Comparison of ENCODE assay signal across 1 cellular context in the genomic region with DNA sequence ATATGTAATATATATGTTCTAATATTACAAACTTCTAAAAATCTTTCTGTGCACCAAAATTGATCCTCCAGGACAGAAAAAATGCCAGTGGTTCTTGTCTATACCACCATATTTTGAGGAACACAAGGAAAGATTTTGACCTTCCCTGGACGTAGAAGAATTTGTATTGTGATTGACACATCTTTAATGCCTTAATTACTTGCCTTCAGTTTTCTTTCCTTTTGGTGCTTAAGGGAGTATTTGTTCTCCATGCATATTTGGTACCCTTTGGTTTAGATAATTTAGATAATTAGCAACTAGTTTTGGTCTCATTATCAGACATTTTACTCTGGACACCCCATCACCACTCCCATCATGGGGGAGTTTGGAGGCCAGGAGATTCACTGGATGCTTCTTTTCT.
TF ChIP-seq lines count a peak whose summit lies in the region.

No MANE protein-coding gene starts in this region.

TF ChIP-seq in WTC11, 78 proteins besides CTCF, POLR2A, EP300 and RAD21 (continued from another document):
- TF ChIP-seq, protein P1, sequence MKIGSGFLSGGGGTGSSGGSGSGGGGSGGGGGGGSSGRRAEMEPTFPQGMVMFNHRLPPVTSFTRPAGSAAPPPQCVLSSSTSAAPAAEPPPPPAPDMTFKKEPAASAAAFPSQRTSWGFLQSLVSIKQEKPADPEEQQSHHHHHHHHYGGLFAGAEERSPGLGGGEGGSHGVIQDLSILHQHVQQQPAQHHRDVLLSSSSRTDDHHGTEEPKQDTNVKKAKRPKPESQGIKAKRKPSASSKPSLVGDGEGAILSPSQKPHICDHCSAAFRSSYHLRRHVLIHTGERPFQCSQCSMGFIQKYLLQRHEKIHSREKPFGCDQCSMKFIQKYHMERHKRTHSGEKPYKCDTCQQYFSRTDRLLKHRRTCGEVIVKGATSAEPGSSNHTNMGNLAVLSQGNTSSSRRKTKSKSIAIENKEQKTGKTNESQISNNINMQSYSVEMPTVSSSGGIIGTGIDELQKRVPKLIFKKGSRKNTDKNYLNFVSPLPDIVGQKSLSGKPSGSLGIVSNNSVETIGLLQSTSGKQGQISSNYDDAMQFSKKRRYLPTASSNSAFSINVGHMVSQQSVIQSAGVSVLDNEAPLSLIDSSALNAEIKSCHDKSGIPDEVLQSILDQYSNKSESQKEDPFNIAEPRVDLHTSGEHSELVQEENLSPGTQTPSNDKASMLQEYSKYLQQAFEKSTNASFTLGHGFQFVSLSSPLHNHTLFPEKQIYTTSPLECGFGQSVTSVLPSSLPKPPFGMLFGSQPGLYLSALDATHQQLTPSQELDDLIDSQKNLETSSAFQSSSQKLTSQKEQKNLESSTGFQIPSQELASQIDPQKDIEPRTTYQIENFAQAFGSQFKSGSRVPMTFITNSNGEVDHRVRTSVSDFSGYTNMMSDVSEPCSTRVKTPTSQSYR (CRISPR knock-in tag; IDR thresholded peaks at IDR 0.05) = no peak
- TF ChIP-seq SP1 (CRISPR knock-in tag; conservative IDR thresholded peaks at IDR 0.05) (no peak), FOXJ3 (CRISPR knock-in tag; IDR thresholded peaks at IDR 0.05; ENCODE audit: borderline replicate concordance) (no peak), CREB1 (CRISPR knock-in tag; IDR thresholded peaks at IDR 0.05) (no peak)
